ENCODE assay signal across 1 cellular context in genomic region chr13:70183041-70183440, GRCh38.
TF ChIP-seq lines count a peak whose summit lies in the region.

No MANE protein-coding gene starts in this region.

TF ChIP-seq in H1, 55 proteins besides CTCF, POLR2A, EP300 and RAD21 (continued from another document):
- TF ChIP-seq PHF8 (conservative IDR thresholded peaks at IDR 0.05; ENCODE audit: low read depth, low read length) (no peak), NRF1 (IDR thresholded peaks at IDR 0.05; ENCODE audit: low read depth, low read length) (no peak), TBP (IDR thresholded peaks at IDR 0.05; ENCODE audit: low read depth, low read length) (no peak), CREB1 (IDR thresholded peaks at IDR 0.05) (no peak), GTF2F1 (IDR thresholded peaks at IDR 0.05; ENCODE audit: borderline replicate concordance, low read depth, low read length) (no peak), HDAC2 (IDR thresholded peaks at IDR 0.05; ENCODE audit: borderline replicate concordance in 1 of 2, low read depth in 2 of 2, low read length in 2 of 2) (no peak), KDM5A (IDR thresholded peaks at IDR 0.05; ENCODE audit: low read length) (no peak), RBBP5 (IDR thresholded peaks at IDR 0.05; ENCODE audit: borderline replicate concordance, low read depth, low read length) (no peak), CBX8 (IDR thresholded peaks at IDR 0.05; ENCODE audit: borderline replicate concordance, low read depth, low read length) (no peak), BRCA1 (IDR thresholded peaks at IDR 0.05; ENCODE audit: low read depth, low read length) (no peak), CEBPB (IDR thresholded peaks at IDR 0.05; ENCODE audit: low read depth, low read length) (no peak), KDM1A (IDR thresholded peaks at IDR 0.05; ENCODE audit: borderline replicate concordance, low read length) (no peak), TAF7 (optimal IDR thresholded peaks at IDR 0.05; ENCODE audit: borderline replicate concordance, low read depth, low read length) (no peak)
